ENCODE assay signal across 1 cellular context in genomic region chr3:114108137-114108536, GRCh38.
TF ChIP-seq lines count a peak whose summit lies in the region.

No MANE protein-coding gene starts in this region.

TF ChIP-seq in H1, 55 proteins besides CTCF, POLR2A, EP300 and RAD21:
- TF ChIP-seq GTF2F1 (IDR thresholded peaks at IDR 0.05; ENCODE audit: borderline replicate concordance, low read depth, low read length) (no peak), HDAC2 (IDR thresholded peaks at IDR 0.05; ENCODE audit: borderline replicate concordance in 1 of 2, low read depth in 2 of 2, low read length in 2 of 2) (no peak), RFX5 (IDR thresholded peaks at IDR 0.05; ENCODE audit: borderline replicate concordance, low read depth, low read length) (no peak), EZH2 (IDR thresholded peaks at IDR 0.05; ENCODE audit: low read depth, low read length, severe bottlenecking) (no peak), MAFK (IDR thresholded peaks at IDR 0.05; ENCODE audit: low read depth, low read length) (no peak), TBP (IDR thresholded peaks at IDR 0.05; ENCODE audit: low read depth, low read length) (no peak), TCF12 (IDR thresholded peaks at IDR 0.05; ENCODE audit: low read depth, low read length) (no peak), PHF8 (conservative IDR thresholded peaks at IDR 0.05; ENCODE audit: low read depth, low read length) (no peak), SUZ12 (IDR thresholded peaks at IDR 0.05; ENCODE audit: low read length) (no peak), SRF (IDR thresholded peaks at IDR 0.05; ENCODE audit: low read depth, low read length) (no peak), SIX5 (IDR thresholded peaks at IDR 0.05; ENCODE audit: low read depth, low read length) (no peak), RXRA (IDR thresholded peaks at IDR 0.05; ENCODE audit: insufficient read depth, low read depth, low read length) (no peak), JUN (IDR thresholded peaks at IDR 0.05; ENCODE audit: low read depth, low read length) (no peak), TAF1 (IDR thresholded peaks at IDR 0.05; ENCODE audit: low read depth, low read length) (no peak), SP1 (IDR thresholded peaks at IDR 0.05; ENCODE audit: low read depth, low read length) (no peak)
- TF ChIP-seq, protein P1, sequence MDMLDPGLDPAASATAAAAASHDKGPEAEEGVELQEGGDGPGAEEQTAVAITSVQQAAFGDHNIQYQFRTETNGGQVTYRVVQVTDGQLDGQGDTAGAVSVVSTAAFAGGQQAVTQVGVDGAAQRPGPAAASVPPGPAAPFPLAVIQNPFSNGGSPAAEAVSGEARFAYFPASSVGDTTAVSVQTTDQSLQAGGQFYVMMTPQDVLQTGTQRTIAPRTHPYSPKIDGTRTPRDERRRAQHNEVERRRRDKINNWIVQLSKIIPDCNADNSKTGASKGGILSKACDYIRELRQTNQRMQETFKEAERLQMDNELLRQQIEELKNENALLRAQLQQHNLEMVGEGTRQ (IDR thresholded peaks at IDR 0.05; ENCODE audit: low read length): no peak
- TF ChIP-seq, protein P2, sequence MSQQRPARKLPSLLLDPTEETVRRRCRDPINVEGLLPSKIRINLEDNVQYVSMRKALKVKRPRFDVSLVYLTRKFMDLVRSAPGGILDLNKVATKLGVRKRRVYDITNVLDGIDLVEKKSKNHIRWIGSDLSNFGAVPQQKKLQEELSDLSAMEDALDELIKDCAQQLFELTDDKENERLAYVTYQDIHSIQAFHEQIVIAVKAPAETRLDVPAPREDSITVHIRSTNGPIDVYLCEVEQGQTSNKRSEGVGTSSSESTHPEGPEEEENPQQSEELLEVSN (IDR thresholded peaks at IDR 0.05): no peak; the same call in 1 of the 2 replicates
